19 cellular contexts compared by ENCODE assay signal in genomic region chr5:18797241-18797640, GRCh38.
DNase-seq lines count a peak whose midpoint lies in the region; ATAC-seq, FAIRE-seq and TF ChIP-seq lines count a peak whose summit lies in the region.
"Had no signal": no experiment of that assay in that cellular context is flagged by ENCODE, and none has a peak within 500 bp of the region (broad histone marks: within the 10 kb centered on the region; RNA-seq: fewer than 3 reads in every experiment).

No MANE protein-coding gene starts in this region.

- H3K9me3 ChIP-seq in mammary epithelial cell (replicated peaks; ENCODE audit: insufficient read depth, low read length) (no peaks in the 10 kb centered on the region), breast epithelium (no peaks in the 10 kb centered on the region), astrocyte (ENCODE audit: insufficient read depth, low read depth, low read length) (peaks cover 3% of the 10 kb centered on the region), right cardiac atrium (ENCODE audit: control insufficient read depth, low read length) (no peaks in the 10 kb centered on the region)
- H3K9me3 ChIP-seq: SJSA1 had no signal

- H3K4me1 Mint-ChIP-seq in astrocyte (ENCODE audit: low read depth, unreplicated experiment): peaks cover 6% of the 10 kb centered on the region

- no peaks in the 10 kb centered on the region for H4K20me1 ChIP-seq in mammary epithelial cell (ENCODE audit: insufficient read depth, low read length)
- H4K20me1 ChIP-seq in astrocyte (ENCODE audit: insufficient read depth, low read length): no peaks in the 10 kb centered on the region
- H4K20me1 ChIP-seq: BLaER1 had no signal

- H3K27ac ChIP-seq in mammary epithelial cell (ENCODE audit: insufficient read depth, low read depth, low read length) (no peak overlapping the region), breast epithelium (no peak overlapping the region), astrocyte (ENCODE audit: low read depth, low read length) (no peak overlapping the region), right cardiac atrium (ENCODE audit: low read length) (no peak overlapping the region)
- H3K27ac ChIP-seq: BLaER1, SJSA1 had no signal

- H3K4me1 ChIP-seq in mammary epithelial cell (ENCODE audit: insufficient read depth, low read length) (peaks cover 5% of the 10 kb centered on the region), breast epithelium (no peaks in the 10 kb centered on the region), astrocyte (ENCODE audit: insufficient read depth, low read length) (no peaks in the 10 kb centered on the region), right cardiac atrium (ENCODE audit: control insufficient read depth, insufficient read depth, low read length) (no peaks in the 10 kb centered on the region)
- H3K4me1 ChIP-seq: BLaER1 had no signal

- H3K4me3 ChIP-seq in mammary epithelial cell (replicated peaks in 1 of 3; ENCODE audit: insufficient read depth in 1 of 3, low read depth in 2 of 3, low read length in 3 of 3) (no peak overlapping the region), breast epithelium (no peak overlapping the region), astrocyte (ENCODE audit: insufficient read depth, low read depth, low read length) (no peak overlapping the region), right cardiac atrium (ENCODE audit: low read length) (no peak overlapping the region)
- H3K4me3 ChIP-seq: BLaER1, SJSA1 had no signal

- 89% methylated on average over 6 of the region's 6 CpGs for WGBS in mammary epithelial cell (ENCODE audit: low coverage, missing lambda C conversion rate)
- 29% methylated on average over 6 of the region's 6 CpGs for WGBS in right cardiac atrium

- H3K9me3 Mint-ChIP-seq in astrocyte (ENCODE audit: unreplicated experiment): peaks cover 3% of the 10 kb centered on the region
- H3K9me3 Mint-ChIP-seq: CD8-positive, alpha-beta memory T cell had no signal

- DNase-seq in mammary epithelial cell: no peak
- DNase-seq in breast epithelium (ENCODE audit: low spot score in 2 of 2): no peak
- DNase-seq in astrocyte (ENCODE audit: low read depth): no peak
- peak; percentile 19 for DNase-seq in iPS-NIHi11 (ENCODE audit: low spot score)
- no peak for DNase-seq in urothelium cell line (ENCODE audit: low spot score)
- DNase-seq in NOMO-1 treated with dmso at 0.1 percent for 144 hours (lab: John Stamatoyannopoulos, UW; ENCODE audit: unreplicated experiment): no peak
- no peak for DNase-seq in GM10248 (ENCODE audit: extremely low spot score)
- no peak for DNase-seq in right cardiac atrium
- DNase-seq: 8988T; CD8-positive, alpha-beta memory T cell; HFFc6; Kasumi-1; NCI-H1417; NCI-H2029; NCI-H2171 treated with DMSO at 0.1 percent for 48 hours; RPMI8226 had no signal

- H3K27me3 ChIP-seq in mammary epithelial cell (ENCODE audit: insufficient read depth, low read length) (no peaks in the 10 kb centered on the region), breast epithelium (no peaks in the 10 kb centered on the region), astrocyte (ENCODE audit: insufficient read depth, low read length) (no peaks in the 10 kb centered on the region), right cardiac atrium (ENCODE audit: control insufficient read depth, insufficient read depth) (no peaks in the 10 kb centered on the region)
- H3K27me3 ChIP-seq: BLaER1, SJSA1 had no signal

- BruUV-seq in mammary epithelial cell (replicated peaks; lab: Mats Ljungman, UMichigan): no TSS peak

- no peak for ATAC-seq in right cardiac atrium

- no peaks in the 10 kb centered on the region for H3K36me3 Mint-ChIP-seq in astrocyte (ENCODE audit: low read depth, unreplicated experiment)
- H3K36me3 Mint-ChIP-seq: CD8-positive, alpha-beta memory T cell had no signal

- H2AFZ ChIP-seq in mammary epithelial cell (ENCODE audit: low read depth, low read length) (peak overlapping the region; percentile 11), astrocyte (ENCODE audit: low read depth, low read length) (no peak overlapping the region)

- no peaks in the 10 kb centered on the region for H3K36me3 ChIP-seq in mammary epithelial cell (ENCODE audit: insufficient read depth, low read length)
- H3K36me3 ChIP-seq in breast epithelium: no peaks in the 10 kb centered on the region
- H3K36me3 ChIP-seq in astrocyte (ENCODE audit: insufficient read depth, low read length): no peaks in the 10 kb centered on the region
- H3K36me3 ChIP-seq: BLaER1, SJSA1 had no signal

- H3K9ac ChIP-seq in mammary epithelial cell (ENCODE audit: insufficient read depth, low read length) (no peak overlapping the region), astrocyte (ENCODE audit: low read length) (no peak overlapping the region)
- H3K9ac ChIP-seq: BLaER1 had no signal

- no peak for TF ChIP-seq POLR2A in breast epithelium (IDR thresholded peaks at IDR 0.05)

- intact Hi-C loops in mammary epithelial cell (cut with micrococcal nuclease) (no loop called here), breast epithelium (cut with DNase I; ENCODE audit: low total_unique reads) (no loop called here), right cardiac atrium (cut with DNase I) (no loop called here)

- H3K27me3 Mint-ChIP-seq in astrocyte (ENCODE audit: low read depth, unreplicated experiment): no peaks in the 10 kb centered on the region
- H3K27me3 Mint-ChIP-seq: CD8-positive, alpha-beta memory T cell had no signal

- dilution Hi-C loops in mammary epithelial cell (cut with HindIII; ENCODE audit: low sequenced_read_pairs): no loop called here

- in situ Hi-C loops in mammary epithelial cell (cut with MboI; ENCODE audit: low sequenced_read_pairs in 2 of 2): loop anchor here in 1 of 2 donors (25.0 kb wide), 1 partner anchor 815 kb away; no protein-coding TSS in a partner anchor

- POLR2A ChIA-PET in GM10248 (lab: Yijun Ruan, JAX): interaction anchor here (0.6 kb wide), 1 partner anchor 22 kb away, joined by 3 read pairs; no protein-coding TSS in a partner anchor

- FAIRE-seq in astrocyte (lab: Jason Lieb, UNC) (no peak), urothelium cell line (lab: Jason Lieb, UNC) (peak; percentile 20)
- FAIRE-seq: GM18507 had no signal

- H3K4me2 ChIP-seq in mammary epithelial cell (ENCODE audit: insufficient read depth, low read depth, low read length): no peak overlapping the region
- no peak overlapping the region for H3K4me2 ChIP-seq in astrocyte (ENCODE audit: low read length)
- H3K4me2 ChIP-seq: BLaER1 had no signal

- TF ChIP-seq CTCF in mammary epithelial cell (conservative IDR thresholded peaks at IDR 0.05 in 1 of 2, IDR thresholded peaks at IDR 0.05 in 1 of 2; ENCODE audit: extremely low read depth in 1 of 2, insufficient read depth in 1 of 2, low read depth in 1 of 2, low read length in 2 of 2): no peak
- no peak for TF ChIP-seq CTCF in breast epithelium (IDR thresholded peaks at IDR 0.05)
- TF ChIP-seq CTCF in astrocyte (IDR thresholded peaks at IDR 0.05; ENCODE audit: insufficient read depth, low read depth, low read length): no peak
- TF ChIP-seq CTCF in GM10248 (IDR thresholded peaks at IDR 0.05; ENCODE audit: control extremely low read depth, extremely low read depth, low read depth, missing control alignments): no peak

- H3K79me2 ChIP-seq in mammary epithelial cell (ENCODE audit: insufficient read depth, low read length) (no peaks in the 10 kb centered on the region), astrocyte (ENCODE audit: insufficient read depth, low read length) (no peaks in the 10 kb centered on the region)

- CTCF ChIA-PET in mammary epithelial cell (lab: Charles Lee; ENCODE audit: low non-redundant PET) (no interaction called here), GM10248 (lab: Yijun Ruan, JAX) (no interaction called here)

- no peak overlapping the region for H3K4me3 Mint-ChIP-seq in astrocyte (ENCODE audit: unreplicated experiment)
- H3K4me3 Mint-ChIP-seq: CD8-positive, alpha-beta memory T cell; HFFc6 had no signal

- peak overlapping the region; percentile 38 for H3K27ac Mint-ChIP-seq in astrocyte (ENCODE audit: unreplicated experiment)
- H3K27ac Mint-ChIP-seq: CD8-positive, alpha-beta memory T cell; HFFc6 had no signal
